In the genomic region with DNA sequence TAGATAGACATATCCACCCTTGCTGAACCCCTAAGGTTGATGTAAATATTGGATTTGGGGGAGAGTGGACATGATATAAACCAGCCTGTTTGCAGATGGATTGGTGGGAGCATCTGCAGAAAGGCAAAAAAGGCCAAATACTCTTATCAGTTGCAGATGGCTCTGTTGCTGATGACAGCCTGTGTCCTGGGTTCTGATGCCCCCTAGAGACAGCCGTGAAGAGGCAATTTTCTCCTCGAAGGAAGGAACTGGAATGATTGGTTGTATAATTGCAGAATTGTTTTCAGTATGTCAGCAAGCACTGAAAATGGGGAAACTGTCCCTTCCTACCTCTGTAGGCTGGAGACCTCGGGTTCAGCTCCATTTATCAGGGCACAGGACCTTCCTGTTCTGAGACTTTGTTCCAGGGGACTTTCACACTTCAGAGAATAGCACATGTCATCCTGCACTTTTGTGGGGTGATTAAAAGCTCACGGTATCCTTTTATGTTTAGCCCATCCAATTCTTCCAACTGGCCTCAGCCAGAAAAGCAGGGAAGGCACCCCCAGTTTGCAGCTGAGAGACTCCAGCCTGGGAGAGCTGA, we compare ENCODE assay signal across 8 cellular contexts.
DNase-seq lines count a peak whose midpoint lies in the region; ATAC-seq and TF ChIP-seq lines count a peak whose summit lies in the region.

No MANE protein-coding gene starts in this region.

- peaks cover 11% of the 10 kb centered on the region for H3K36me3 ChIP-seq in GM23248 (ENCODE audit: low read depth)
- no peaks in the 10 kb centered on the region for H3K36me3 ChIP-seq in OCI-LY3 (replicated peaks; ENCODE audit: low read depth, low read length)
- peaks cover 0 to 8% of the 10 kb centered on the region in 2 donors for H3K36me3 ChIP-seq in lung (ENCODE audit: control insufficient read depth in 2 of 2, insufficient read depth in 2 of 2, low read length in 2 of 2)

- H3K27me3 ChIP-seq in GM23248 (replicated peaks; ENCODE audit: insufficient read depth) = no peaks in the 10 kb centered on the region
- no peaks in the 10 kb centered on the region for H3K27me3 ChIP-seq in OCI-LY3 (ENCODE audit: low read depth, low read length)
- H3K27me3 ChIP-seq in lung (ENCODE audit: control insufficient read depth, insufficient read depth) = no peaks in the 10 kb centered on the region

- peaks cover 41% of the 10 kb centered on the region for H3F3A ChIP-seq in GM23248 (ENCODE audit: insufficient read depth)

- H3K27ac ChIP-seq in GM23248 = peak overlapping the region; percentile 14; the same call in 1 of the 2 replicates
- H3K27ac ChIP-seq in OCI-LY3 (ENCODE audit: low read length) = no peak overlapping the region
- peak overlapping the region; percentile 72 for H3K27ac ChIP-seq in cingulate gyrus (ENCODE audit: low read depth, low read length)
- H3K27ac ChIP-seq in lung (ENCODE audit: low read depth in 1 of 2, low read length in 1 of 2) = no peak overlapping the region

- H3K4me2 ChIP-seq in GM23248 (ENCODE audit: unreplicated experiment) (no peak overlapping the region), OCI-LY3 (ENCODE audit: low read length) (no peak overlapping the region)

- DNase-seq in AML-193 (lab: John Stamatoyannopoulos, UW) = peak; percentile 76
- peak; percentile 66 for DNase-seq in GM23248
- no peak for DNase-seq in lung (ENCODE audit: low spot score)
- no peak for DNase-seq in activated naive CD4-positive, alpha-beta T cell treated with anti-CD3 and anti-CD28 coated beads, Interleukin-2, amount 50 U/mL, for 16 hours
- no peak for DNase-seq in NCI-H774 (lab: John Stamatoyannopoulos, UW)

- no peak overlapping the region for H3K4me3 ChIP-seq in GM23248
- no peak overlapping the region for H3K4me3 ChIP-seq in OCI-LY3 (ENCODE audit: low read length)
- no peak overlapping the region for H3K4me3 ChIP-seq in lung

- in situ Hi-C loops in GM23248 (cut with MboI) = no loop called here

- ATAC-seq in lung (ENCODE audit: insufficient read depth, low FRiP score) (no peak), GM21529 (IDR thresholded peaks at IDR 0.05; ENCODE audit: unreplicated experiment) (no peak)

- TF ChIP-seq CTCF in OCI-LY3 (IDR thresholded peaks at IDR 0.05; ENCODE audit: low read depth, low read length) (peak; percentile 79), lung (IDR thresholded peaks at IDR 0.05; ENCODE audit: control extremely low read depth, extremely low read depth) (peak; percentile 38)

- H3K9me3 ChIP-seq in GM23248 (ENCODE audit: low read depth) (no peaks in the 10 kb centered on the region), OCI-LY3 (ENCODE audit: insufficient read depth, low read length) (no peaks in the 10 kb centered on the region), lung (ENCODE audit: control insufficient read depth in 2 of 2, insufficient read depth in 1 of 2, low read length in 1 of 2) (no peaks in the 10 kb centered on the region)

- peaks cover 51% of the 10 kb centered on the region for H3K4me1 ChIP-seq in GM23248 (ENCODE audit: insufficient read depth)
- peaks cover 9% of the 10 kb centered on the region for H3K4me1 ChIP-seq in OCI-LY3 (ENCODE audit: low read length)
- H3K4me1 ChIP-seq in lung (ENCODE audit: control insufficient read depth in 2 of 2, insufficient read depth in 2 of 2, low read length in 2 of 2) = peaks cover 8 to 10% of the 10 kb centered on the region in 2 donors

- WGBS in GM23248 (ENCODE audit: low coverage in 1 of 2, low lambda C conversion rate in 2 of 2, missing lambda C conversion rate in 2 of 2), 2 experiments = 35 to 45% methylated on average over 4 of the region's 4 CpGs
- 28 to 37% methylated on average over 4 of the region's 4 CpGs for WGBS in lung, 2 donors

- H3K79me2 ChIP-seq in GM23248 (ENCODE audit: insufficient read depth) (peaks cover 95% of the 10 kb centered on the region), OCI-LY3 (ENCODE audit: low read length) (no peaks in the 10 kb centered on the region)

- H4K20me1 ChIP-seq in GM23248 (ENCODE audit: insufficient read depth) = no peaks in the 10 kb centered on the region
- no peaks in the 10 kb centered on the region for H4K20me1 ChIP-seq in OCI-LY3 (ENCODE audit: insufficient read depth, low read length)

- no peaks in the 10 kb centered on the region for H3K9me2 ChIP-seq in GM23248 (ENCODE audit: insufficient read depth)

- H3K9ac ChIP-seq in GM23248 = no peak overlapping the region
- H3K9ac ChIP-seq in OCI-LY3 (ENCODE audit: low read length) = no peak overlapping the region

- H2AFZ ChIP-seq in GM23248 = no peak overlapping the region
- H2AFZ ChIP-seq in OCI-LY3 (ENCODE audit: low read depth, low read length) = no peak overlapping the region

Comparison
In these comparisons a context has a peak if more than half of its experiments do, and no peak if none do; other contexts are left out.
1. DNase-seq: peak in AML-193 (2 of 2) and GM23248 (single experiment); none in lung (single experiment), activated naive CD4-positive, alpha-beta T cell treated with anti-CD3 and anti-CD28 coated beads, Interleukin-2, amount 50 U/mL, for 16 hours (single experiment) and NCI-H774 (single experiment).
2. H3K27ac ChIP-seq: peak in GM23248 (single experiment) and cingulate gyrus (single experiment); none in OCI-LY3 (single experiment) and lung (0 of 2).